In the genomic region with DNA sequence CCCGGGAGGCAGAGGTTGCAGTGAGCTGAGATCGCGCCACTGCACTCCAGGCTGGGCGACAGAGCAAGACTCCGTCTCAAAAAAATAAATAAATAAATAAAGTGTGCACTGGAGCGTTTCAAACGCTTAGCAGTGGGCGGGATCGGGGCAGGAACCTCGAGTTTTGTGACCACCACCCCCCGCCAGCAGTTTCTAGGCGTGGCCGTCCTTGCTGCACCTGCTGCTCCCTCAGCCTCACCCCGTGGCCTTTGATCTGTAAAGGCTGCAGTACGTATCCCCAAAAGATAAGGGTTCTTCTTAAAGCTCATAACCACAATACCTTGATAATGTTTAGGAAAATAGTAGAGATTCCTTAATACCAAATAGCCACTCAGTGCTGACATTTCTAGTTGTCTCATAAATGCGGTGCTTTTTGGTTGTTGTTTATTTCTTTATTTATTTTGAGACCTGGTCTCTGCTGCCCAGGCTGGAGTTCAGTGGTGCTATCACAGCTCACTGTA, we compare ENCODE assay signal across 22 cellular contexts. TPM values are rescaled to one million over a fixed set of nuclear protein-coding genes. Genes with fewer than 3 reads are reported as not detected.
"Had no signal": no experiment of that assay in that cellular context is flagged by ENCODE, and none has a peak within 500 bp of the region (broad histone marks: within the 10 kb centered on the region; RNA-seq: fewer than 3 reads in every experiment).

No MANE protein-coding gene starts in this region.

- H3K4me3 ChIP-seq: dorsolateral prefrontal cortex, lung, sigmoid colon, spleen, thyroid gland, upper lobe of left lung had no signal

- H3K27ac ChIP-seq: dorsolateral prefrontal cortex, parathyroid adenoma, sigmoid colon, spleen, thyroid gland, upper lobe of left lung had no signal

- DNase-seq: caudate nucleus; cerebellar nuclear complex; effector CD4-positive, alpha-beta T cell; hypothalamus; mesendoderm; midbrain; naive thymus-derived CD8-positive, alpha-beta T cell; nephron progenitor cell; occipital lobe; sigmoid colon; spleen; stimulated activated CD4-positive, alpha-beta T cell treated with anti-CD3 and anti-CD28 coated beads, Interleukin-4, amount 100 ng/mL, for 4 hours; stimulated activated naive B cell treated with anti-CD40 and anti-IgM and Interleukin-4, amounts not matched to agents 10 μg/mL and 1 μg/mL and 100 μg/mL, for 72 hours; stimulated activated naive CD8-positive, alpha-beta T cell treated with anti-CD3 and anti-CD28 coated beads, Interleukin-15, amount 100 ng/mL, for 72 hours; thyroid gland had no signal

- H3K9me3 ChIP-seq: sigmoid colon, spleen, thyroid gland, upper lobe of left lung had no signal

- H3K27me3 ChIP-seq: dorsolateral prefrontal cortex, sigmoid colon, spleen, thyroid gland, upper lobe of left lung had no signal

- ATAC-seq: left lobe of liver; naive thymus-derived CD8-positive, alpha-beta T cell; right cardiac atrium; stimulated activated naive B cell treated with anti-CD40 and anti-IgM and Interleukin-4, amounts not matched to agents 10 μg/mL and 1 μg/mL and 100 μg/mL, for 72 hours; stimulated activated naive CD8-positive, alpha-beta T cell treated with anti-CD3 and anti-CD28 coated beads, Interleukin-15, amount 100 ng/mL, for 72 hours had no signal

- H3K4me1 ChIP-seq: parathyroid adenoma, sigmoid colon, thyroid gland, upper lobe of left lung had no signal

RNA-seq across cellular contexts. Expression of a gene that starts 49.9 kb away (rescaled TPM):
- total RNA-seq: myocyte had no signal
